ENCODE assay signal across 11 cellular contexts in genomic region chr16:89334461-89334860, GRCh38.
DNase-seq lines count a peak whose midpoint lies in the region; ATAC-seq and TF ChIP-seq lines count a peak whose summit lies in the region.
"Had no signal": no experiment of that assay in that cellular context is flagged by ENCODE, and none has a peak within 500 bp of the region (broad histone marks: within the 10 kb centered on the region; RNA-seq: fewer than 3 reads in every experiment).

No MANE protein-coding gene starts in this region.

- H3K27me3 Mint-ChIP-seq in activated naive CD4-positive, alpha-beta T cell treated with anti-CD3 and anti-CD28 coated beads, Interleukin-2, amount 10 ng/mL, durations not matched to agents 7 days and 5 days, result no peaks in the 10 kb centered on the region

- intact Hi-C loops in mucosa of descending colon (cut with DNase I, micrococcal nuclease), result no loop called here

- no peak overlapping the region for H3K4me3 Mint-ChIP-seq in activated naive CD4-positive, alpha-beta T cell treated with anti-CD3 and anti-CD28 coated beads, Interleukin-2, amount 10 ng/mL, durations not matched to agents 7 days and 5 days

- H3K36me3 ChIP-seq in mucosa of descending colon (ENCODE audit: low read depth) (no peaks in the 10 kb centered on the region), upper lobe of left lung (no peaks in the 10 kb centered on the region)

- no peak for ATAC-seq in mucosa of descending colon
- no peak for ATAC-seq in upper lobe of left lung (ENCODE audit: low FRiP score in 2 of 2)
- no peak for ATAC-seq in HG03571 (IDR thresholded peaks at IDR 0.05; ENCODE audit: unreplicated experiment)

- H3K27me3 ChIP-seq in upper lobe of left lung, result no peaks in the 10 kb centered on the region

- no peaks in the 10 kb centered on the region for H3K9me3 ChIP-seq in mucosa of descending colon
- H3K9me3 ChIP-seq in upper lobe of left lung, result no peaks in the 10 kb centered on the region

- H3K36me3 Mint-ChIP-seq in activated naive CD4-positive, alpha-beta T cell treated with anti-CD3 and anti-CD28 coated beads, Interleukin-2, amount 10 ng/mL, durations not matched to agents 7 days and 5 days, result peaks cover 5% of the 10 kb centered on the region

- TF ChIP-seq POLR2A in upper lobe of left lung (IDR thresholded peaks at IDR 0.05), result no peak

- peak overlapping the region; percentile 28 for H3K27ac Mint-ChIP-seq in activated naive CD4-positive, alpha-beta T cell treated with anti-CD3 and anti-CD28 coated beads, Interleukin-2, amount 10 ng/mL, durations not matched to agents 7 days and 5 days

- no peak for TF ChIP-seq EP300 in upper lobe of left lung (IDR thresholded peaks at IDR 0.05)

- H3K4me3 ChIP-seq in mucosa of descending colon (no peak overlapping the region), upper lobe of left lung (no peak overlapping the region)

- 65 to 78% methylated on average over 4 to 12 of the region's 12 CpGs for WGBS in upper lobe of left lung, 2 donors

- no peak for TF ChIP-seq CTCF in mucosa of descending colon (IDR thresholded peaks at IDR 0.05)
- no peak for TF ChIP-seq CTCF in upper lobe of left lung (IDR thresholded peaks at IDR 0.05)

- peaks cover 64% of the 10 kb centered on the region for H3K4me1 Mint-ChIP-seq in activated naive CD4-positive, alpha-beta T cell treated with anti-CD3 and anti-CD28 coated beads, Interleukin-2, amount 10 ng/mL, durations not matched to agents 7 days and 5 days

- no peaks in the 10 kb centered on the region for H3K9me3 Mint-ChIP-seq in activated naive CD4-positive, alpha-beta T cell treated with anti-CD3 and anti-CD28 coated beads, Interleukin-2, amount 10 ng/mL, durations not matched to agents 7 days and 5 days

- CTCF ChIA-PET in activated naive CD4-positive, alpha-beta T cell treated with anti-CD3 and anti-CD28 coated beads, Interleukin-2, amount 10 ng/mL, durations not matched to agents 7 days and 5 days (lab: Charles Lee), result interaction anchor here (1.4 to 2.3 kb wide), 2 partner anchors 22 to 160 kb away, joined by 3 to 9 read pairs; no protein-coding TSS in a partner anchor

- DNase-seq in activated naive CD4-positive, alpha-beta T cell treated with anti-CD3 and anti-CD28 coated beads, Interleukin-2, amount 10 ng/mL, durations not matched to agents 7 days and 5 days, result no peak
- no peak for DNase-seq in activated naive CD4-positive, alpha-beta T cell treated with anti-CD3 and anti-CD28 coated beads, Interleukin-2, amount 50 U/mL, for 16 hours
- DNase-seq in mucosa of descending colon (peak in 2 of 3 donors; percentile 26 to 45), upper lobe of left lung (peak in 1 of 2 donors; percentile 42)
- no peak for DNase-seq in stimulated activated CD4-positive, alpha-beta T cell treated with anti-CD3 and anti-CD28 coated beads, Interleukin-2, amount 100 ng/mL, for 48 hours
- DNase-seq in activated CD4-positive, CD25-positive, alpha-beta regulatory T cell (lab: John Stamatoyannopoulos, UW), result no peak
- DNase-seq: activated gamma-delta T cell treated with Interleukin-2 at 50 U/mL for 16 hours, HCEC 1CT, occipital lobe had no signal

- H3K4me1 ChIP-seq in mucosa of descending colon (ENCODE audit: low read depth) (peaks cover 16% of the 10 kb centered on the region), upper lobe of left lung (peaks cover 50 to 65% (median 57%) of the 10 kb centered on the region in 4 donors)

- H3K27ac ChIP-seq in cingulate gyrus (ENCODE audit: low read depth, low read length) (peak overlapping the region; percentile 52), upper lobe of left lung (peak overlapping the region; percentile 63 to 79 (median 72))

Comparison
In these comparisons a context has a peak if more than half of its experiments do, and no peak if none do; other contexts are left out.
1. DNase-seq: peak in mucosa of descending colon (2 of 3); none in activated naive CD4-positive, alpha-beta T cell treated with anti-CD3 and anti-CD28 coated beads, Interleukin-2, amount 10 ng/mL, durations not matched to agents 7 days and 5 days (single experiment), activated naive CD4-positive, alpha-beta T cell treated with anti-CD3 and anti-CD28 coated beads, Interleukin-2, amount 50 U/mL, for 16 hours (single experiment), stimulated activated CD4-positive, alpha-beta T cell treated with anti-CD3 and anti-CD28 coated beads, Interleukin-2, amount 100 ng/mL, for 48 hours (0 of 2) and activated CD4-positive, CD25-positive, alpha-beta regulatory T cell (0 of 4).